1 cellular context compared by ENCODE assay signal in the genomic region with DNA sequence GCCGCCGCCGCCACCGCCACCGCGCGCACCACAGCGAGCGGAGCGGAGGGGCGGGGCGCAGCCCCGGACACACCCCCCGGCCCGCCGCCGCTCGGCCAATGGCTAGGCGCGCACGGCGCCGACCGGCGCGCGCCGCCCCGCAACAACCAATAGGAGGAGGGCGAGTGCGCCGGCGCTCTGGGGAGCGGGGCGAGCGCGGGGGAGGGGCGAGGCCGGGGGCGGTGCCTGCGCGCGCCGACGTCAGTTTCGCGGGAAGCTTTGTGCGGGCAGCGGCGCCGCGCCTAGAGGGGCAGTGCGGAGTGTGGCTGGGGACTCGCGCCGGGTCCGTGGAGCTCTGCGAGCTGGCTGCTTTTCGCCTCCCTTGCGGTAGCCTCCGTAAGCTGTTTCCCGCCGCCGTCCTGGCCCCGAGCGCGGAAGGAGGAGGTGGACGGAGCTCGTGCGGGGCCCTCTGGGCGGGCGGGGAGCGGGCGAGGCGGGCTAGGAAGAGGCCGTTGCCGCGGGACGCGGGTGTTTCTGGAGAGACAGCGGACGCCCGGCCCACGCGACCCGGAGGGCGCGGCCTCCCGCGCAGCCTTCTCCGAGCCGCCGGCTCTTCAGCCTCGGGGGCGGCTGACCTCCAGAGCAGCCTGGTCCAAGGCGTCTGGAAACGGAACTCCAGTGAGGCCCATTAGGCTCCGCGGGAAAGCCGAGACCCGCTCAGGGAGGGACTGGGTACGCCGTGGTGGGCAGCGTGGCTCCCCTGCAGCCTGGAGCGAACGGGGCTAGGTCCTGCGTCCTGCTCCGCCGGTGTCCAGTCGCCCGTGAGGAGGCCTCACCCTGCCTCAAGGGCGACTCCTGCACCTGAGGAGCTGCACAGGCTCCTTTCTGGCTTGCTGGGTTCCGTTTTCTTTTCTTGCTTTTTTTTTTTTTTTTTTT.
TF ChIP-seq lines count a peak whose summit lies in the region.

A gene (minus strand): TSS at position 44 of the 915 bp plus-strand sequence. CDS start 249 bp downstream, outside the sequence.

TF ChIP-seq in K562, 482 proteins besides CTCF, POLR2A, EP300 and RAD21 (continued from another document and continues in another):
- TF ChIP-seq, protein P1, sequence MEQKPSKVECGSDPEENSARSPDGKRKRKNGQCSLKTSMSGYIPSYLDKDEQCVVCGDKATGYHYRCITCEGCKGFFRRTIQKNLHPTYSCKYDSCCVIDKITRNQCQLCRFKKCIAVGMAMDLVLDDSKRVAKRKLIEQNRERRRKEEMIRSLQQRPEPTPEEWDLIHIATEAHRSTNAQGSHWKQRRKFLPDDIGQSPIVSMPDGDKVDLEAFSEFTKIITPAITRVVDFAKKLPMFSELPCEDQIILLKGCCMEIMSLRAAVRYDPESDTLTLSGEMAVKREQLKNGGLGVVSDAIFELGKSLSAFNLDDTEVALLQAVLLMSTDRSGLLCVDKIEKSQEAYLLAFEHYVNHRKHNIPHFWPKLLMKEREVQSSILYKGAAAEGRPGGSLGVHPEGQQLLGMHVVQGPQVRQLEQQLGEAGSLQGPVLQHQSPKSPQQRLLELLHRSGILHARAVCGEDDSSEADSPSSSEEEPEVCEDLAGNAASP (IDR thresholded peaks at IDR 0.05): no peak
- TF ChIP-seq HMGN3 (IDR thresholded peaks at IDR 0.05; ENCODE audit: borderline replicate concordance, extremely low read depth, insufficient read length, low read depth, low read length) (no peak), CEBPB (tag; IDR thresholded peaks at IDR 0.05) (no peak), ZFP1 (CRISPR knock-in tag; IDR thresholded peaks at IDR 0.05) (no peak), STAG1 (CRISPR knock-in tag; IDR thresholded peaks at IDR 0.05; ENCODE audit: borderline replicate concordance) (no peak), YY1 (IDR thresholded peaks at IDR 0.05; ENCODE audit: borderline replicate concordance in 1 of 3, control insufficient read depth in 1 of 3, extremely low read depth in 1 of 3, insufficient read depth in 3 of 3, insufficient read length in 1 of 3, insufficient replicate concordance in 2 of 3, low read depth in 1 of 3, low read length in 2 of 3) (peak in 1 of 3 experiments; percentile 26), THRAP3 (IDR thresholded peaks at IDR 0.05; ENCODE audit: borderline replicate concordance) (no peak), MCM3 (IDR thresholded peaks at IDR 0.05) (no peak), CC2D1A (IDR thresholded peaks at IDR 0.05) (no peak), ZZZ3 (IDR thresholded peaks at IDR 0.05) (no peak), PPARD (CRISPR knock-in tag; IDR thresholded peaks at IDR 0.05) (no peak), ZNF778 (CRISPR knock-in tag; IDR thresholded peaks at IDR 0.05) (no peak), PHF21A (IDR thresholded peaks at IDR 0.05; ENCODE audit: borderline replicate concordance, low read depth) (no peak), SMAD1 (IDR thresholded peaks at IDR 0.05; ENCODE audit: low read depth, low read length, partially characterized antibody) (no peak), POLR3A (IDR thresholded peaks at IDR 0.05; ENCODE audit: borderline replicate concordance, extremely low read depth, insufficient read depth, insufficient read length) (no peak), SREBF2 (CRISPR knock-in tag; IDR thresholded peaks at IDR 0.05) (no peak), CTBP1 (IDR thresholded peaks at IDR 0.05; ENCODE audit: borderline replicate concordance) (peak; percentile 88), SRSF3 (IDR thresholded peaks at IDR 0.05; ENCODE audit: insufficient read depth, low read length) (no peak), SETDB1 (IDR thresholded peaks at IDR 0.05; ENCODE audit: low read length) (no peak), ARID2 (IDR thresholded peaks at IDR 0.05) (no peak), TCF7 (IDR thresholded peaks at IDR 0.05; ENCODE audit: borderline replicate concordance) (no peak), SP1 (CRISPR knock-in tag; IDR thresholded peaks at IDR 0.05) (peak; percentile 67; the same call in 1 of the 2 replicates), PHF20 (IDR thresholded peaks at IDR 0.05; ENCODE audit: partially characterized antibody) (no peak), ZNF121 (CRISPR knock-in tag; conservative IDR thresholded peaks at IDR 0.05) (no peak), EZH2 (IDR thresholded peaks at IDR 0.05; ENCODE audit: borderline replicate concordance, low read depth, low read length) (no peak), SLC30A9 (CRISPR knock-in tag; IDR thresholded peaks at IDR 0.05) (no peak), ZBTB17 (CRISPR knock-in tag; IDR thresholded peaks at IDR 0.05) (no peak), SREBF1 (IDR thresholded peaks at IDR 0.05; ENCODE audit: borderline replicate concordance, low read depth, low read length) (no peak), ZNF184 (CRISPR knock-in tag; IDR thresholded peaks at IDR 0.05) (no peak), NR2F6 (CRISPR knock-in tag; IDR thresholded peaks at IDR 0.05) (no peak), MCM5 (IDR thresholded peaks at IDR 0.05; ENCODE audit: low read depth) (no peak), ARHGAP35 (IDR thresholded peaks at IDR 0.05; ENCODE audit: partially characterized antibody) (no peak)
- TF ChIP-seq, protein P2, sequence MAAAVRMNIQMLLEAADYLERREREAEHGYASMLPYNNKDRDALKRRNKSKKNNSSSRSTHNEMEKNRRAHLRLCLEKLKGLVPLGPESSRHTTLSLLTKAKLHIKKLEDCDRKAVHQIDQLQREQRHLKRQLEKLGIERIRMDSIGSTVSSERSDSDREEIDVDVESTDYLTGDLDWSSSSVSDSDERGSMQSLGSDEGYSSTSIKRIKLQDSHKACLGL (CRISPR knock-in tag; IDR thresholded peaks at IDR 0.05; ENCODE audit: borderline replicate concordance, poor library complexity, severe bottlenecking): no peak
- TF ChIP-seq, protein P3, sequence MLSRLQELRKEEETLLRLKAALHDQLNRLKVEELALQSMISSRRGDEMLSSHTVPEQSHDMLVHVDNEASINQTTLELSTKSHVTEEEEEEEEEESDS (CRISPR knock-in tag; IDR thresholded peaks at IDR 0.05): no peak
- TF ChIP-seq, protein P4, sequence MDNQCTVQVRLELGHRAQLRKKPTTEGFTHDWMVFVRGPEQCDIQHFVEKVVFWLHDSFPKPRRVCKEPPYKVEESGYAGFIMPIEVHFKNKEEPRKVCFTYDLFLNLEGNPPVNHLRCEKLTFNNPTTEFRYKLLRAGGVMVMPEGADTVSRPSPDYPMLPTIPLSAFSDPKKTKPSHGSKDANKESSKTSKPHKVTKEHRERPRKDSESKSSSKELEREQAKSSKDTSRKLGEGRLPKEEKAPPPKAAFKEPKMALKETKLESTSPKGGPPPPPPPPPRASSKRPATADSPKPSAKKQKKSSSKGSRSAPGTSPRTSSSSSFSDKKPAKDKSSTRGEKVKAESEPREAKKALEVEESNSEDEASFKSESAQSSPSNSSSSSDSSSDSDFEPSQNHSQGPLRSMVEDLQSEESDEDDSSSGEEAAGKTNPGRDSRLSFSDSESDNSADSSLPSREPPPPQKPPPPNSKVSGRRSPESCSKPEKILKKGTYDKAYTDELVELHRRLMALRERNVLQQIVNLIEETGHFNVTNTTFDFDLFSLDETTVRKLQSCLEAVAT (IDR thresholded peaks at IDR 0.05): no peak
- TF ChIP-seq, protein P5, sequence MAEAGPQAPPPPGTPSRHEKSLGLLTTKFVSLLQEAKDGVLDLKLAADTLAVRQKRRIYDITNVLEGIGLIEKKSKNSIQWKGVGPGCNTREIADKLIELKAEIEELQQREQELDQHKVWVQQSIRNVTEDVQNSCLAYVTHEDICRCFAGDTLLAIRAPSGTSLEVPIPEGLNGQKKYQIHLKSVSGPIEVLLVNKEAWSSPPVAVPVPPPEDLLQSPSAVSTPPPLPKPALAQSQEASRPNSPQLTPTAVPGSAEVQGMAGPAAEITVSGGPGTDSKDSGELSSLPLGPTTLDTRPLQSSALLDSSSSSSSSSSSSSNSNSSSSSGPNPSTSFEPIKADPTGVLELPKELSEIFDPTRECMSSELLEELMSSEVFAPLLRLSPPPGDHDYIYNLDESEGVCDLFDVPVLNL (CRISPR knock-in tag; IDR thresholded peaks at IDR 0.05; ENCODE audit: low read depth): peak; percentile 70; the same call in 1 of the 2 replicates
- TF ChIP-seq, protein P6, sequence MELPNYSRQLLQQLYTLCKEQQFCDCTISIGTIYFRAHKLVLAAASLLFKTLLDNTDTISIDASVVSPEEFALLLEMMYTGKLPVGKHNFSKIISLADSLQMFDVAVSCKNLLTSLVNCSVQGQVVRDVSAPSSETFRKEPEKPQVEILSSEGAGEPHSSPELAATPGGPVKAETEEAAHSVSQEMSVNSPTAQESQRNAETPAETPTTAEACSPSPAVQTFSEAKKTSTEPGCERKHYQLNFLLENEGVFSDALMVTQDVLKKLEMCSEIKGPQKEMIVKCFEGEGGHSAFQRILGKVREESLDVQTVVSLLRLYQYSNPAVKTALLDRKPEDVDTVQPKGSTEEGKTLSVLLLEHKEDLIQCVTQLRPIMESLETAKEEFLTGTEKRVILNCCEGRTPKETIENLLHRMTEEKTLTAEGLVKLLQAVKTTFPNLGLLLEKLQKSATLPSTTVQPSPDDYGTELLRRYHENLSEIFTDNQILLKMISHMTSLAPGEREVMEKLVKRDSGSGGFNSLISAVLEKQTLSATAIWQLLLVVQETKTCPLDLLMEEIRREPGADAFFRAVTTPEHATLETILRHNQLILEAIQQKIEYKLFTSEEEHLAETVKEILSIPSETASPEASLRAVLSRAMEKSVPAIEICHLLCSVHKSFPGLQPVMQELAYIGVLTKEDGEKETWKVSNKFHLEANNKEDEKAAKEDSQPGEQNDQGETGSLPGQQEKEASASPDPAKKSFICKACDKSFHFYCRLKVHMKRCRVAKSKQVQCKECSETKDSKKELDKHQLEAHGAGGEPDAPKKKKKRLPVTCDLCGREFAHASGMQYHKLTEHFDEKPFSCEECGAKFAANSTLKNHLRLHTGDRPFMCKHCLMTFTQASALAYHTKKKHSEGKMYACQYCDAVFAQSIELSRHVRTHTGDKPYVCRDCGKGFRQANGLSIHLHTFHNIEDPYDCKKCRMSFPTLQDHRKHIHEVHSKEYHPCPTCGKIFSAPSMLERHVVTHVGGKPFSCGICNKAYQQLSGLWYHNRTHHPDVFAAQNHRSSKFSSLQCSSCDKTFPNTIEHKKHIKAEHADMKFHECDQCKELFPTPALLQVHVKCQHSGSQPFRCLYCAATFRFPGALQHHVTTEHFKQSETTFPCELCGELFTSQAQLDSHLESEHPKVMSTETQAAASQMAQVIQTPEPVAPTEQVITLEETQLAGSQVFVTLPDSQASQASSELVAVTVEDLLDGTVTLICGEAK (IDR thresholded peaks at IDR 0.05): 0 out of 2 replicates have a peak, but pooled peaks have one; percentile 45
- TF ChIP-seq, protein P6 (CRISPR knock-in tag; IDR thresholded peaks at IDR 0.05): no peak
- TF ChIP-seq, protein P7, sequence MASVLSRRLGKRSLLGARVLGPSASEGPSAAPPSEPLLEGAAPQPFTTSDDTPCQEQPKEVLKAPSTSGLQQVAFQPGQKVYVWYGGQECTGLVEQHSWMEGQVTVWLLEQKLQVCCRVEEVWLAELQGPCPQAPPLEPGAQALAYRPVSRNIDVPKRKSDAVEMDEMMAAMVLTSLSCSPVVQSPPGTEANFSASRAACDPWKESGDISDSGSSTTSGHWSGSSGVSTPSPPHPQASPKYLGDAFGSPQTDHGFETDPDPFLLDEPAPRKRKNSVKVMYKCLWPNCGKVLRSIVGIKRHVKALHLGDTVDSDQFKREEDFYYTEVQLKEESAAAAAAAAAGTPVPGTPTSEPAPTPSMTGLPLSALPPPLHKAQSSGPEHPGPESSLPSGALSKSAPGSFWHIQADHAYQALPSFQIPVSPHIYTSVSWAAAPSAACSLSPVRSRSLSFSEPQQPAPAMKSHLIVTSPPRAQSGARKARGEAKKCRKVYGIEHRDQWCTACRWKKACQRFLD (CRISPR knock-in tag; IDR thresholded peaks at IDR 0.05): no peak
- TF ChIP-seq, protein P8, sequence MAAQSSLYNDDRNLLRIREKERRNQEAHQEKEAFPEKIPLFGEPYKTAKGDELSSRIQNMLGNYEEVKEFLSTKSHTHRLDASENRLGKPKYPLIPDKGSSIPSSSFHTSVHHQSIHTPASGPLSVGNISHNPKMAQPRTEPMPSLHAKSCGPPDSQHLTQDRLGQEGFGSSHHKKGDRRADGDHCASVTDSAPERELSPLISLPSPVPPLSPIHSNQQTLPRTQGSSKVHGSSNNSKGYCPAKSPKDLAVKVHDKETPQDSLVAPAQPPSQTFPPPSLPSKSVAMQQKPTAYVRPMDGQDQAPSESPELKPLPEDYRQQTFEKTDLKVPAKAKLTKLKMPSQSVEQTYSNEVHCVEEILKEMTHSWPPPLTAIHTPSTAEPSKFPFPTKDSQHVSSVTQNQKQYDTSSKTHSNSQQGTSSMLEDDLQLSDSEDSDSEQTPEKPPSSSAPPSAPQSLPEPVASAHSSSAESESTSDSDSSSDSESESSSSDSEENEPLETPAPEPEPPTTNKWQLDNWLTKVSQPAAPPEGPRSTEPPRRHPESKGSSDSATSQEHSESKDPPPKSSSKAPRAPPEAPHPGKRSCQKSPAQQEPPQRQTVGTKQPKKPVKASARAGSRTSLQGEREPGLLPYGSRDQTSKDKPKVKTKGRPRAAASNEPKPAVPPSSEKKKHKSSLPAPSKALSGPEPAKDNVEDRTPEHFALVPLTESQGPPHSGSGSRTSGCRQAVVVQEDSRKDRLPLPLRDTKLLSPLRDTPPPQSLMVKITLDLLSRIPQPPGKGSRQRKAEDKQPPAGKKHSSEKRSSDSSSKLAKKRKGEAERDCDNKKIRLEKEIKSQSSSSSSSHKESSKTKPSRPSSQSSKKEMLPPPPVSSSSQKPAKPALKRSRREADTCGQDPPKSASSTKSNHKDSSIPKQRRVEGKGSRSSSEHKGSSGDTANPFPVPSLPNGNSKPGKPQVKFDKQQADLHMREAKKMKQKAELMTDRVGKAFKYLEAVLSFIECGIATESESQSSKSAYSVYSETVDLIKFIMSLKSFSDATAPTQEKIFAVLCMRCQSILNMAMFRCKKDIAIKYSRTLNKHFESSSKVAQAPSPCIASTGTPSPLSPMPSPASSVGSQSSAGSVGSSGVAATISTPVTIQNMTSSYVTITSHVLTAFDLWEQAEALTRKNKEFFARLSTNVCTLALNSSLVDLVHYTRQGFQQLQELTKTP (IDR thresholded peaks at IDR 0.05; ENCODE audit: low read depth in 1 of 2, partially characterized antibody in 2 of 2): no peak
